26 cellular contexts compared by ENCODE assay signal in the genomic region with DNA sequence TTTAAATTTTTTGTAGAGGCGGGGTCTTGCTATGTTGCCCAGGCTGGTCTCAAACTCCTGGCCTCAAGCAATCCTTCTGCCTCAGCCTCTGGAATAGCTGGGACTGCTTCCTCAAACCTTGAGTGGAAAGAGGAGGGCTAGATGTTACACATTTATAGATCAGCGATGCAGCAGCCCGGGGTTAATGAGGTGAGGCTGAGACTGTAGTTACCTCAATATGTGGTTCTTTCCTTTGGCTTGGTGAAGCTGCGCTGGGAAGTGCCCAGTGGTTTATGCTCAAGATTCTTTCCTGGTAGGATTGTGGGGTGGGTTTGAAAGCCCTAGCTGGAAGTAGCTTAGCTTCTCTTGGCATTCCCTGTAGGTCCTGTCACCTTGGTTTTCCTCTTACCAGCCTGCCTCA.
"Had no signal": no experiment of that assay in that cellular context is flagged by ENCODE, and none has a peak within 500 bp of the region (broad histone marks: within the 10 kb centered on the region; RNA-seq: fewer than 3 reads in every experiment).

No MANE protein-coding gene starts in this region.

- H3K27me3 ChIP-seq: ascending aorta, heart left ventricle, neutrophil had no signal

- ATAC-seq: heart left ventricle; left ventricle myocardium superior; sciatic nerve; stimulated activated effector memory CD8-positive, alpha-beta T cell treated with anti-CD3 and anti-CD28 coated beads, Interleukin-12 subunit alpha, Interleukin-12 subunit beta, amount 100 ng/mL, for 72 hours had no signal

- H3K27ac ChIP-seq: ascending aorta, heart left ventricle, neutrophil, skin epidermis, thoracic aorta had no signal

- H3K4me3 ChIP-seq: ascending aorta, heart left ventricle, skin epidermis, thoracic aorta had no signal

- H3K9me3 ChIP-seq: neutrophil had no signal

- H3K4me1 Mint-ChIP-seq: activated CD4-positive, alpha-beta memory T cell treated with anti-CD3 and anti-CD28 coated beads, Interleukin-2, amount 10 ng/mL, durations not matched to agents 7 days and 5 days; activated naive CD4-positive, alpha-beta T cell treated with anti-CD3 and anti-CD28 coated beads, Interleukin-2, amount 10 ng/mL, durations not matched to agents 7 days and 5 days; activated naive CD8-positive, alpha-beta T cell treated with anti-CD3 and anti-CD28 coated beads, Interleukin-2, amount 10 ng/mL, durations not matched to agents 7 days and 5 days; nephron progenitor cell; stimulated activated effector memory CD8-positive, alpha-beta T cell treated with anti-CD3 and anti-CD28 coated beads, Interleukin-12 subunit alpha, Interleukin-12 subunit beta, amount 100 ng/mL, for 72 hours had no signal

- H3K9me3 Mint-ChIP-seq: activated CD4-positive, alpha-beta memory T cell treated with anti-CD3 and anti-CD28 coated beads, Interleukin-2, amount 10 ng/mL, durations not matched to agents 7 days and 5 days; activated naive CD4-positive, alpha-beta T cell treated with anti-CD3 and anti-CD28 coated beads, Interleukin-2, amount 10 ng/mL, durations not matched to agents 7 days and 5 days; activated T-cell treated with anti-CD3 and anti-CD28 coated beads, Interleukin-2, amount 50 U/mL, for 24 hours; stimulated activated naive CD8-positive, alpha-beta T cell treated with anti-CD3 and anti-CD28 coated beads, Interleukin-15, Interleukin-2, amounts not matched to agents 100 ng/mL and 50 ng/mL, for 24 hours had no signal

- H3K36me3 Mint-ChIP-seq: activated naive CD4-positive, alpha-beta T cell treated with anti-CD3 and anti-CD28 coated beads, Interleukin-2, amount 10 ng/mL, durations not matched to agents 7 days and 5 days; activated naive CD8-positive, alpha-beta T cell treated with anti-CD3 and anti-CD28 coated beads, Interleukin-2, amount 10 ng/mL, durations not matched to agents 7 days and 5 days; stimulated activated effector memory CD8-positive, alpha-beta T cell treated with anti-CD3 and anti-CD28 coated beads, Interleukin-12 subunit alpha, Interleukin-12 subunit beta, amount 100 ng/mL, for 72 hours had no signal

- H3K4me1 ChIP-seq: ascending aorta had no signal

- DNase-seq: activated CD4-positive, alpha-beta memory T cell treated with anti-CD3 and anti-CD28 coated beads, Interleukin-2, amount 10 ng/mL, durations not matched to agents 7 days and 5 days; activated CD4-positive, alpha-beta T cell treated with anti-CD3 and anti-CD28 coated beads for 48 hours; activated gamma-delta T cell; activated naive CD4-positive, alpha-beta T cell treated with anti-CD3 and anti-CD28 coated beads, Interleukin-2, amount 10 ng/mL, durations not matched to agents 7 days and 5 days; activated naive CD8-positive, alpha-beta T cell treated with anti-CD3 and anti-CD28 coated beads, Interleukin-2, amount 10 ng/mL, durations not matched to agents 7 days and 5 days; activated T-cell treated with anti-CD3 and anti-CD28 coated beads, Interleukin-2, amount 50 U/mL, for 24 hours; cortex of kidney; foreskin fibroblast; heart left ventricle; hypothalamus; immature natural killer cell; kidney; left ventricle myocardium superior; naive B cell; nephron progenitor cell; stimulated activated CD4-positive, alpha-beta T cell treated with anti-CD3 and anti-CD28 coated beads, Interleukin-12 subunit alpha, Interleukin-12 subunit beta, amount 100 ng/mL, for 4 hours; stimulated activated CD4-positive, alpha-beta T cell treated with anti-CD3 and anti-CD28 coated beads, Interleukin-4, amount 100 ng/mL, for 24 hours; trophoblast cell had no signal

- H3K27me3 Mint-ChIP-seq: naive B cell; stimulated activated naive CD8-positive, alpha-beta T cell treated with anti-CD3 and anti-CD28 coated beads, Interleukin-15, Interleukin-2, amounts not matched to agents 100 ng/mL and 50 ng/mL, for 24 hours had no signal

- H3K27ac Mint-ChIP-seq: activated CD4-positive, alpha-beta memory T cell treated with anti-CD3 and anti-CD28 coated beads, Interleukin-2, amount 10 ng/mL, durations not matched to agents 7 days and 5 days; activated naive CD4-positive, alpha-beta T cell treated with anti-CD3 and anti-CD28 coated beads, Interleukin-2, amount 10 ng/mL, durations not matched to agents 7 days and 5 days; activated naive CD8-positive, alpha-beta T cell treated with anti-CD3 and anti-CD28 coated beads, Interleukin-2, amount 10 ng/mL, durations not matched to agents 7 days and 5 days; activated T-cell treated with anti-CD3 and anti-CD28 coated beads, Interleukin-2, amount 50 U/mL, for 24 hours; brain; stimulated activated effector memory CD8-positive, alpha-beta T cell treated with anti-CD3 and anti-CD28 coated beads, Interleukin-12 subunit alpha, Interleukin-12 subunit beta, amount 100 ng/mL, for 72 hours; stimulated activated naive CD8-positive, alpha-beta T cell treated with anti-CD3 and anti-CD28 coated beads, Interleukin-15, Interleukin-2, amounts not matched to agents 100 ng/mL and 50 ng/mL, for 24 hours had no signal

- H3K4me3 Mint-ChIP-seq: activated CD4-positive, alpha-beta memory T cell treated with anti-CD3 and anti-CD28 coated beads, Interleukin-2, amount 10 ng/mL, durations not matched to agents 7 days and 5 days; activated naive CD4-positive, alpha-beta T cell treated with anti-CD3 and anti-CD28 coated beads, Interleukin-2, amount 10 ng/mL, durations not matched to agents 7 days and 5 days; activated naive CD8-positive, alpha-beta T cell treated with anti-CD3 and anti-CD28 coated beads, Interleukin-2, amount 10 ng/mL, durations not matched to agents 7 days and 5 days; activated T-cell treated with anti-CD3 and anti-CD28 coated beads, Interleukin-2, amount 50 U/mL, for 24 hours; brain; immature natural killer cell; nephron progenitor cell; stimulated activated effector memory CD8-positive, alpha-beta T cell treated with anti-CD3 and anti-CD28 coated beads, Interleukin-12 subunit alpha, Interleukin-12 subunit beta, amount 100 ng/mL, for 72 hours; stimulated activated naive CD8-positive, alpha-beta T cell treated with anti-CD3 and anti-CD28 coated beads, Interleukin-15, Interleukin-2, amounts not matched to agents 100 ng/mL and 50 ng/mL, for 24 hours had no signal

- H3K36me3 ChIP-seq: ascending aorta, heart left ventricle, neutrophil, thoracic aorta had no signal
